11 cellular contexts compared by ENCODE assay signal in genomic region chr5:141889282-141889871, GRCh38. TPM values are rescaled to one million over a fixed set of nuclear protein-coding genes. Genes with fewer than 3 reads are reported as not detected.
A peak's percentile ranks its signal among the peaks of the same experiment; 100 is the strongest.
DNase-seq lines count a peak whose midpoint lies in the region; TF ChIP-seq lines count a peak whose summit lies in the region.
"Had no signal": no experiment of that assay in that cellular context is flagged by ENCODE, and none has a peak within 500 bp of the region (broad histone marks: within the 10 kb centered on the region; RNA-seq: fewer than 3 reads in every experiment).

No MANE protein-coding gene starts in this region.

- no peak overlapping the region for H3K4me3 ChIP-seq in ACC112 (ENCODE audit: low read depth, low read length)

- H3K36me3 ChIP-seq in ACC112 (ENCODE audit: insufficient read depth, low read length), result no peaks in the 10 kb centered on the region

- no peaks in the 10 kb centered on the region for H3K79me2 ChIP-seq in ACC112 (ENCODE audit: control insufficient read depth, insufficient read depth, low read length, unreplicated experiment)

- no peaks in the 10 kb centered on the region for H3K4me1 ChIP-seq in ACC112 (ENCODE audit: control insufficient read depth, insufficient read depth, low read length, unreplicated experiment)

- peaks cover 33% of the 10 kb centered on the region for H3K27me3 ChIP-seq in ACC112 (ENCODE audit: insufficient read depth, low read length)

- no peak overlapping the region for H3K27ac ChIP-seq in ACC112 (ENCODE audit: low read depth, low read length)

- DNase-seq in RPMI8226, result peak; percentile 31
- DNase-seq in fibroblast of peridontal ligament (ENCODE audit: extremely low read depth), result peak; percentile 44
- DNase-seq in activated gamma-delta T cell treated with Interleukin-2 at 50 U/mL for 16 hours, result no peak
- no peak for DNase-seq in GM19240 (ENCODE audit: insufficient read length, low spot score)
- no peak for DNase-seq in activated CD4-positive, alpha-beta T cell treated with anti-CD3 and anti-CD28 coated beads for 4 hours
- no peak for DNase-seq in cerebellum (ENCODE audit: low spot score)
- DNase-seq: EL; naive thymus-derived CD8-positive, alpha-beta T cell; NCI-H345 had no signal

- H2AFZ ChIP-seq in ACC112 (ENCODE audit: low read length, unreplicated experiment), result peak overlapping the region; percentile 29

- TF ChIP-seq CTCF in GM12872 (IDR thresholded peaks at IDR 0.05; ENCODE audit: insufficient read depth, low read depth, low read length), result peak; percentile 46

RNA-seq across cellular contexts. Expression of gene PCDH1, which starts 11.2 kb away (rescaled TPM):
- total RNA-seq in cerebellum, result 27.4 TPM
- total RNA-seq: naive thymus-derived CD8-positive, alpha-beta T cell had no signal

RNA-seq across cellular contexts. Expression of gene DELE1, which starts 34.3 kb away (rescaled TPM):
- total RNA-seq in cerebellum, result 50.6 TPM

Comparison
In these comparisons a context has a peak if more than half of its experiments do, and no peak if none do; other contexts are left out.
1. DNase-seq: peak in RPMI8226 (single experiment) and fibroblast of peridontal ligament (single experiment); none in activated gamma-delta T cell treated with Interleukin-2 at 50 U/mL for 16 hours (single experiment), GM19240 (single experiment), activated CD4-positive, alpha-beta T cell treated with anti-CD3 and anti-CD28 coated beads for 4 hours (0 of 2) and cerebellum (single experiment).